In genomic region chr11:66070604-66071325, GRCh38 we compare ENCODE assay signal across 9 cellular contexts. TPM values are rescaled to one million over a fixed set of nuclear protein-coding genes. Genes with fewer than 3 reads are reported as not detected.
DNase-seq lines count a peak whose midpoint lies in the region; ATAC-seq and TF ChIP-seq lines count a peak whose summit lies in the region.
"Had no signal": no experiment of that assay in that cellular context is flagged by ENCODE, and none has a peak within 500 bp of the region (broad histone marks: within the 10 kb centered on the region; RNA-seq: fewer than 3 reads in every experiment).

No MANE protein-coding gene starts in this region.

- peak; percentile 11 for ATAC-seq in HG02678 (IDR thresholded peaks at IDR 0.05; ENCODE audit: unreplicated experiment)
- no peak for ATAC-seq in lung (ENCODE audit: insufficient read depth, low FRiP score)
- ATAC-seq in thoracic aorta (ENCODE audit: insufficient number of reproducible peaks, low FRiP score, low read depth), result peak; percentile 19

- 1% methylated on average over 12 of the region's 58 CpGs for WGBS in SK-N-SH (ENCODE audit: low lambda C conversion rate)
- 2 to 3% methylated on average over 54 to 58 of the region's 58 CpGs for whole genome bisulfite sequencing in ectodermal cell, 2 experiments
- WGBS in lung, 2 donors, result 1 to 2% methylated on average over 39 to 58 of the region's 58 CpGs

- peak overlapping the region; percentile 82 for H3K9ac ChIP-seq in SK-N-SH

- 0 out of 2 replicates have a peak, but pooled peaks have one; percentile 1 for TF ChIP-seq RAD21 in SK-N-SH (IDR thresholded peaks at IDR 0.05; ENCODE audit: low read length)

- no peaks in the 10 kb centered on the region for H3K27me3 ChIP-seq in SK-N-SH (ENCODE audit: insufficient read depth)
- H3K27me3 ChIP-seq in ectodermal cell (ENCODE audit: control insufficient read depth, insufficient read depth, low read length, poor library complexity, severe bottlenecking), result no peaks in the 10 kb centered on the region
- H3K27me3 ChIP-seq in lung (ENCODE audit: control insufficient read depth, insufficient read depth), result no peaks in the 10 kb centered on the region
- H3K27me3 ChIP-seq in thoracic aorta (replicated peaks; ENCODE audit: insufficient read depth), result no peaks in the 10 kb centered on the region

- H3K4me3 ChIP-seq in SK-N-SH (ENCODE audit: low read depth in 2 of 2, low read length in 1 of 2), result peak overlapping the region; percentile 83 to 85
- peak overlapping the region; percentile 78 for H3K4me3 ChIP-seq in ectodermal cell (ENCODE audit: insufficient read depth, low read depth, low read length)
- peak overlapping the region; percentile 97 for H3K4me3 ChIP-seq in lung
- peak overlapping the region; percentile 96 for H3K4me3 ChIP-seq in thoracic aorta

- H3K4me1 ChIP-seq in SK-N-SH (ENCODE audit: control insufficient read depth in 1 of 2, insufficient read depth in 2 of 2, low read depth in 1 of 2, low read length in 1 of 2), result peaks cover 20 to 30% of the 10 kb centered on the region in 2 experiments; a peak in 3 of 4 replicates
- peaks cover 8% of the 10 kb centered on the region for H3K4me1 ChIP-seq in ectodermal cell (ENCODE audit: control insufficient read depth, insufficient read depth, low read length)
- H3K4me1 ChIP-seq in lung (ENCODE audit: control insufficient read depth in 2 of 2, insufficient read depth in 2 of 2, low read length in 2 of 2), result peaks cover 0 to 10% of the 10 kb centered on the region in 2 donors
- peaks cover 18 to 33% of the 10 kb centered on the region in 2 donors for H3K4me1 ChIP-seq in thoracic aorta (ENCODE audit: control insufficient read depth in 1 of 2, low read depth in 2 of 2)

- POLR2A ChIA-PET in SK-N-SH (lab: Yijun Ruan, JAX), result interaction anchor here (2.3 kb wide), 1 partner anchor 13 kb away, joined by 6 read pairs; no protein-coding TSS in a partner anchor

- no peak for TF ChIP-seq CTCF in SK-N-SH (IDR thresholded peaks at IDR 0.05)
- TF ChIP-seq CTCF in lung (IDR thresholded peaks at IDR 0.05; ENCODE audit: control extremely low read depth, extremely low read depth), result no peak
- no peak for TF ChIP-seq CTCF in thoracic aorta (IDR thresholded peaks at IDR 0.05)

- H3K27ac ChIP-seq in SK-N-SH (ENCODE audit: low read depth in 2 of 2, low read length in 1 of 2) (peak overlapping the region; percentile 64 to 94), ectodermal cell (ENCODE audit: insufficient read depth, low read depth, low read length, poor library complexity, severe bottlenecking) (no peak overlapping the region), lung (ENCODE audit: low read depth in 1 of 2, low read length in 1 of 2) (peak overlapping the region; percentile 93 to 97), thoracic aorta (peak overlapping the region; percentile 82 to 87)

- peaks cover 25% of the 10 kb centered on the region for H4K20me1 ChIP-seq in SK-N-SH (ENCODE audit: insufficient read depth)

- no peaks in the 10 kb centered on the region for H3K9me3 ChIP-seq in SK-N-SH
- H3K9me3 ChIP-seq in ectodermal cell (ENCODE audit: control insufficient read depth, low read length), result no peaks in the 10 kb centered on the region
- H3K9me3 ChIP-seq in lung (ENCODE audit: control insufficient read depth in 2 of 2, insufficient read depth in 1 of 2, low read length in 1 of 2), result no peaks in the 10 kb centered on the region
- H3K9me3 ChIP-seq in thoracic aorta, result no peaks in the 10 kb centered on the region

- H3K36me3 ChIP-seq in SK-N-SH (replicated peaks in 1 of 2; ENCODE audit: control insufficient read depth in 1 of 2, insufficient read depth in 2 of 2, low read length in 1 of 2) (peaks cover 48 to 49% of the 10 kb centered on the region in 2 experiments), ectodermal cell (ENCODE audit: control insufficient read depth, insufficient read depth, low read length) (peaks cover 27% of the 10 kb centered on the region), lung (ENCODE audit: control insufficient read depth in 2 of 2, insufficient read depth in 2 of 2, low read length in 2 of 2) (peaks cover 6 to 19% of the 10 kb centered on the region in 2 donors), thoracic aorta (peaks cover 24% of the 10 kb centered on the region)

- DNase-seq in DMS 273 (lab: John Stamatoyannopoulos, UW; ENCODE audit: unreplicated experiment) (peak; percentile 46), DMS 273 treated with DMSO at 0.1 percent for 48 hours (lab: John Stamatoyannopoulos, UW) (no peak), SK-N-SH (peak; percentile 74), lung (ENCODE audit: low spot score) (no peak), thoracic aorta (ENCODE audit: low spot score) (no peak), AML-193 (lab: John Stamatoyannopoulos, UW) (no peak)

- H3K4me2 ChIP-seq in SK-N-SH, result peak overlapping the region; percentile 93

- H2AFZ ChIP-seq in SK-N-SH (ENCODE audit: low read depth), result peak overlapping the region; percentile 48; the same call in 1 of the 2 replicates

- CTCF ChIA-PET in SK-N-SH (lab: Yijun Ruan, JAX), result interaction anchor here (0.9 to 8.2 kb wide), 10 partner anchors 10 to 208 kb away, joined by 3 to 101 read pairs (median 8); partner anchors contain the start of gene SF3B2

- no peak for TF ChIP-seq EP300 in SK-N-SH (IDR thresholded peaks at IDR 0.05; ENCODE audit: borderline replicate concordance in 1 of 2, low read depth in 1 of 2, low read length in 1 of 2)

- H3F3A ChIP-seq in SK-N-SH (replicated peaks; ENCODE audit: insufficient read depth), result peaks cover 48% of the 10 kb centered on the region

- peaks cover 65% of the 10 kb centered on the region for H3K79me2 ChIP-seq in SK-N-SH (ENCODE audit: insufficient read depth)

- no peaks in the 10 kb centered on the region for H3K9me2 ChIP-seq in SK-N-SH

RNA-seq across cellular contexts. Expression of gene PACS1, which starts 0.7 kb away (rescaled TPM):
- polyA plus RNA-seq in SK-N-SH (2012; rRNA removed) (24.8 and 37.3 TPM in 2 replicates), lung (10 to 100 TPM; 22.2 to 26.6 TPM)
- 22.0 and 34.4 TPM in 2 replicates for polyA plus RNA-seq in SK-N-SH (2012; cell fraction: cytosol; rRNA removed)
- 63.3 and 63.4 TPM in 2 replicates for polyA plus RNA-seq in SK-N-SH (2012; cell fraction: nucleus; rRNA removed)
- polyA plus RNA-seq in ectodermal cell (2013, experiment 1 of 4), result 47.3 TPM
- 50.3 TPM for polyA plus RNA-seq in ectodermal cell (2013, experiment 2 of 4)
- polyA plus RNA-seq in ectodermal cell (2013, experiment 3 of 4), result 30.6 TPM
- 38.3 TPM for polyA plus RNA-seq in ectodermal cell (2013, experiment 4 of 4)
- total RNA-seq in lung (10 to 100 TPM; 42.8 to 48.8 TPM), thoracic aorta (100 to 1,000 TPM in 1 of 2 donors, 10 to 100 TPM in 1; 82.9 to 112 TPM)

RNA-seq across cellular contexts. Expression of gene SF3B2, which starts 18.6 kb away (rescaled TPM):
- 90.9 and 128 TPM in 2 replicates for polyA plus RNA-seq in SK-N-SH (2012; rRNA removed)
- 118 and 127 TPM in 2 replicates for polyA plus RNA-seq in SK-N-SH (2012; cell fraction: cytosol; rRNA removed)
- polyA plus RNA-seq in SK-N-SH (2012; cell fraction: nucleus; rRNA removed), result 148 and 167 TPM in 2 replicates
- polyA plus RNA-seq in ectodermal cell (2013, experiment 1 of 4), result 223 TPM
- 212 TPM for polyA plus RNA-seq in ectodermal cell (2013, experiment 2 of 4)
- 172 TPM for polyA plus RNA-seq in ectodermal cell (2013, experiment 3 of 4)
- 186 TPM for polyA plus RNA-seq in ectodermal cell (2013, experiment 4 of 4)
- total RNA-seq in lung, result 100 to 1,000 TPM; 130 to 187 TPM
- polyA plus RNA-seq in lung, result 100 to 1,000 TPM in 1 of 2 donors, 10 to 100 TPM in 1; 78.0 to 139 TPM
- total RNA-seq in thoracic aorta, result 100 to 1,000 TPM; 142 TPM

RNA-seq across cellular contexts. Expression of gene GAL3ST3, which starts 21.8 kb away (rescaled TPM):
- polyA plus RNA-seq in SK-N-SH (2012; rRNA removed) (1.9 and 3.2 TPM in 2 replicates), lung (not detected)
- polyA plus RNA-seq in SK-N-SH (2012; cell fraction: cytosol; rRNA removed), result 1.7 and 3.4 TPM in 2 replicates
- polyA plus RNA-seq in SK-N-SH (2012; cell fraction: nucleus; rRNA removed), result 4.0 and 7.2 TPM in 2 replicates
- polyA plus RNA-seq in ectodermal cell (2013, experiment 1 of 4), result 26.6 TPM
- polyA plus RNA-seq in ectodermal cell (2013, experiment 2 of 4), result 28.7 TPM
- polyA plus RNA-seq in ectodermal cell (2013, experiment 3 of 4), result 18.7 TPM
- polyA plus RNA-seq in ectodermal cell (2013, experiment 4 of 4), result 20.5 TPM
- total RNA-seq in lung (not detected), thoracic aorta (1 to 10 TPM in 1 of 2 donors, not detected in 1; 1.1 TPM)

RNA-seq across cellular contexts. Expression of gene CATSPER1, which starts 44.5 kb away (rescaled TPM):
- polyA plus RNA-seq in SK-N-SH (2012; rRNA removed), result 1.9 and 2.2 TPM in 2 replicates
- polyA plus RNA-seq in SK-N-SH (2012; cell fraction: cytosol; rRNA removed), result 1.5 and 2.3 TPM in 2 replicates
- polyA plus RNA-seq in SK-N-SH (2012; cell fraction: nucleus; rRNA removed), result 1.2 and 1.5 TPM in 2 replicates
- not detected for polyA plus RNA-seq in ectodermal cell (2013, experiment 1 of 4)
- polyA plus RNA-seq in ectodermal cell (2013, experiment 2 of 4), result not detected
- not detected for polyA plus RNA-seq in ectodermal cell (2013, experiment 3 of 4)
- polyA plus RNA-seq in ectodermal cell (2013, experiment 4 of 4), result not detected
- 1 to 10 TPM in 1 of 2 donors, not detected in 1; 2.9 TPM for total RNA-seq in lung
- 1 to 10 TPM; 3.1 to 3.3 TPM for polyA plus RNA-seq in lung
- total RNA-seq in thoracic aorta, result not detected
- total RNA-seq: dermis microvascular lymphatic vessel endothelial cell had no signal

RNA-seq across cellular contexts. Expression of gene CST6, which starts 59.0 kb away (rescaled TPM):
- polyA plus RNA-seq in SK-N-SH (2012; rRNA removed) (0.60 and 0.90 TPM in 2 replicates), lung (10 to 100 TPM; 31.7 to 38.8 TPM)
- 0.24 and 0.52 TPM in 2 replicates for polyA plus RNA-seq in SK-N-SH (2012; cell fraction: cytosol; rRNA removed)
- 0.28 and 0.71 TPM in 2 replicates for polyA plus RNA-seq in SK-N-SH (2012; cell fraction: nucleus; rRNA removed)
- not detected for polyA plus RNA-seq in ectodermal cell (2013, experiment 1 of 4)
- polyA plus RNA-seq in ectodermal cell (2013, experiment 2 of 4), result not detected
- polyA plus RNA-seq in ectodermal cell (2013, experiment 3 of 4), result not detected
- polyA plus RNA-seq in ectodermal cell (2013, experiment 4 of 4), result 0.32 TPM
- total RNA-seq in lung (10 to 100 TPM in 1 of 2 donors, 1 to 10 TPM in 1; 7.1 to 17.7 TPM), thoracic aorta (10 to 100 TPM in 1 of 2 donors, 1 to 10 TPM in 1; 4.5 to 16.9 TPM)

Comparison
In these comparisons a context has a peak if more than half of its experiments do, and no peak if none do; other contexts are left out.
1. DNase-seq: peak in DMS 273 (single experiment) and SK-N-SH (single experiment); none in DMS 273 treated with DMSO at 0.1 percent for 48 hours (single experiment), lung (single experiment), thoracic aorta (single experiment) and AML-193 (0 of 2).
2. Peak in every context shown above with its lines, with median percentiles within 50 percentile points of each other: H3K4me3 ChIP-seq.